ENCODE assay signal across 8 cellular contexts in genomic region chr6:53347921-53348435, GRCh38. TPM values are rescaled to one million over a fixed set of nuclear protein-coding genes. Genes with fewer than 3 reads are reported as not detected.
DNase-seq lines count a peak whose midpoint lies in the region; ATAC-seq and TF ChIP-seq lines count a peak whose summit lies in the region.

No MANE protein-coding gene starts in this region.

- WGBS in hepatocyte (ENCODE audit: low lambda C conversion rate, missing lambda C conversion rate): 1% methylated on average over 34 of the region's 50 CpGs

- H2AFZ ChIP-seq in Karpas-422 (ENCODE audit: low read length) (peak overlapping the region; percentile 98; the same call in 1 of the 2 replicates), hepatocyte (peak overlapping the region; percentile 23)

- H3K9me3 ChIP-seq in Karpas-422 (ENCODE audit: low read length) (no peaks in the 10 kb centered on the region), hepatocyte (ENCODE audit: low read depth) (no peaks in the 10 kb centered on the region)

- ATAC-seq in GM21529 (IDR thresholded peaks at IDR 0.05; ENCODE audit: unreplicated experiment) (peak; percentile 30), SK-N-SH treated with all-trans-retinoic acid at 6 μM for 48 hours (peak; percentile 84)

- peaks cover 12% of the 10 kb centered on the region; the same call in 1 of the 2 replicates for H3K36me3 ChIP-seq in Karpas-422 (ENCODE audit: insufficient read depth, low read length)
- no peaks in the 10 kb centered on the region for H3K36me3 ChIP-seq in hepatocyte (replicated peaks; ENCODE audit: insufficient read depth, low read depth)

- peak; percentile 20 for DNase-seq in DMS114 treated with DMSO at 0.1 percent for 48 hours (lab: John Stamatoyannopoulos, UW; ENCODE audit: unreplicated experiment)
- DNase-seq in Karpas-422: peak; percentile 72
- DNase-seq in astrocyte of the cerebellum (ENCODE audit: low read depth): no peak
- peak; percentile 81 for DNase-seq in hepatocyte (ENCODE audit: low spot score)
- DNase-seq in retina: peak; percentile 93
- DNase-seq in NCI-H128 (lab: John Stamatoyannopoulos, UW; ENCODE audit: unreplicated experiment): no peak

- no peak for TF ChIP-seq CTCF in astrocyte of the cerebellum (IDR thresholded peaks at IDR 0.05; ENCODE audit: low read depth, low read length, missing control alignments)
- no peak for TF ChIP-seq CTCF in hepatocyte (IDR thresholded peaks at IDR 0.05; ENCODE audit: poor library complexity)

- H3K27me3 ChIP-seq in Karpas-422 (ENCODE audit: low read length) (no peaks in the 10 kb centered on the region), hepatocyte (no peaks in the 10 kb centered on the region)

- in situ Hi-C loops in astrocyte of the cerebellum (cut with HindIII; ENCODE audit: low sequenced_read_pairs): no loop called here

- H3K4me1 ChIP-seq in Karpas-422 (ENCODE audit: low read length) (peaks cover 48% of the 10 kb centered on the region), hepatocyte (ENCODE audit: insufficient read depth) (peaks cover 8% of the 10 kb centered on the region)

- H3K4me3 ChIP-seq in Karpas-422 (ENCODE audit: low read length): peak overlapping the region; percentile 96
- peak overlapping the region; percentile 86 for H3K4me3 ChIP-seq in astrocyte of the cerebellum (ENCODE audit: low read depth, low read length)
- H3K4me3 ChIP-seq in hepatocyte: peak overlapping the region; percentile 51

- H3K27ac ChIP-seq in Karpas-422 (ENCODE audit: low read length): peak overlapping the region; percentile 73
- H3K27ac ChIP-seq in hepatocyte: peak overlapping the region; percentile 96

- H3K4me2 ChIP-seq in Karpas-422 (ENCODE audit: low read depth, low read length, poor library complexity, severe bottlenecking): peak overlapping the region; percentile 83
- H3K4me2 ChIP-seq in hepatocyte: peak overlapping the region; percentile 92

- peak overlapping the region; percentile 90 for H3K9ac ChIP-seq in Karpas-422 (ENCODE audit: low read length)

- H3K79me2 ChIP-seq in Karpas-422 (ENCODE audit: low read length) (peaks cover 55% of the 10 kb centered on the region), hepatocyte (peaks cover 48% of the 10 kb centered on the region)

- no peaks in the 10 kb centered on the region for H3K9me2 ChIP-seq in Karpas-422 (replicated peaks; ENCODE audit: insufficient read depth, low read length)
- no peaks in the 10 kb centered on the region for H3K9me2 ChIP-seq in hepatocyte (replicated peaks; ENCODE audit: insufficient read depth)

- H4K20me1 ChIP-seq in Karpas-422 (ENCODE audit: insufficient read depth, low read depth, low read length): peaks cover 42% of the 10 kb centered on the region
- H4K20me1 ChIP-seq in hepatocyte (ENCODE audit: insufficient read depth, poor library complexity, severe bottlenecking): peaks cover 48% of the 10 kb centered on the region

TF ChIP-seq in SK-N-SH treated with all-trans-retinoic acid at 6 μM for 48 hours, 23 proteins besides CTCF, POLR2A, EP300 and RAD21:
- no peak for TF ChIP-seq ZFP30 (CRISPR knock-in tag; IDR thresholded peaks at IDR 0.05)
- peak; percentile 12; the same call in 1 of the 2 replicates for TF ChIP-seq PATZ1 (CRISPR knock-in tag; IDR thresholded peaks at IDR 0.05; ENCODE audit: borderline replicate concordance)
- TF ChIP-seq ARNTL (CRISPR knock-in tag; IDR thresholded peaks at IDR 0.05; ENCODE audit: borderline replicate concordance, low read depth): no peak
- TF ChIP-seq ZNF70 (CRISPR knock-in tag; IDR thresholded peaks at IDR 0.05): no peak
- no peak for TF ChIP-seq ESRRG (CRISPR knock-in tag; IDR thresholded peaks at IDR 0.05)
- no peak for TF ChIP-seq SNAI2 (CRISPR knock-in tag; IDR thresholded peaks at IDR 0.05)
- TF ChIP-seq ZFP3 (CRISPR knock-in tag; IDR thresholded peaks at IDR 0.05): no peak
- no peak for TF ChIP-seq TSHZ2 (CRISPR knock-in tag; IDR thresholded peaks at IDR 0.05)
- TF ChIP-seq, protein P1, sequence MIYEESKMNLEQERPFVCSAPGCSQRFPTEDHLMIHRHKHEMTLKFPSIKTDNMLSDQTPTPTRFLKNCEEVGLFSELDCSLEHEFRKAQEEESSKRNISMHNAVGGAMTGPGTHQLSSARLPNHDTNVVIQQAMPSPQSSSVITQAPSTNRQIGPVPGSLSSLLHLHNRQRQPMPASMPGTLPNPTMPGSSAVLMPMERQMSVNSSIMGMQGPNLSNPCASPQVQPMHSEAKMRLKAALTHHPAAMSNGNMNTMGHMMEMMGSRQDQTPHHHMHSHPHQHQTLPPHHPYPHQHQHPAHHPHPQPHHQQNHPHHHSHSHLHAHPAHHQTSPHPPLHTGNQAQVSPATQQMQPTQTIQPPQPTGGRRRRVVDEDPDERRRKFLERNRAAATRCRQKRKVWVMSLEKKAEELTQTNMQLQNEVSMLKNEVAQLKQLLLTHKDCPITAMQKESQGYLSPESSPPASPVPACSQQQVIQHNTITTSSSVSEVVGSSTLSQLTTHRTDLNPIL (CRISPR knock-in tag; IDR thresholded peaks at IDR 0.05; ENCODE audit: low read depth): no peak
- TF ChIP-seq PPARA (CRISPR knock-in tag; IDR thresholded peaks at IDR 0.05; ENCODE audit: borderline replicate concordance): no peak
- TF ChIP-seq ZNF565 (CRISPR knock-in tag; conservative IDR thresholded peaks at IDR 0.05; ENCODE audit: low read depth): no peak
- peak; percentile 15; the same call in 1 of the 2 replicates for TF ChIP-seq TCF4 (CRISPR knock-in tag; IDR thresholded peaks at IDR 0.05; ENCODE audit: borderline replicate concordance)
- TF ChIP-seq TOX (CRISPR knock-in tag; IDR thresholded peaks at IDR 0.05; ENCODE audit: borderline replicate concordance): no peak
- TF ChIP-seq, protein P2, sequence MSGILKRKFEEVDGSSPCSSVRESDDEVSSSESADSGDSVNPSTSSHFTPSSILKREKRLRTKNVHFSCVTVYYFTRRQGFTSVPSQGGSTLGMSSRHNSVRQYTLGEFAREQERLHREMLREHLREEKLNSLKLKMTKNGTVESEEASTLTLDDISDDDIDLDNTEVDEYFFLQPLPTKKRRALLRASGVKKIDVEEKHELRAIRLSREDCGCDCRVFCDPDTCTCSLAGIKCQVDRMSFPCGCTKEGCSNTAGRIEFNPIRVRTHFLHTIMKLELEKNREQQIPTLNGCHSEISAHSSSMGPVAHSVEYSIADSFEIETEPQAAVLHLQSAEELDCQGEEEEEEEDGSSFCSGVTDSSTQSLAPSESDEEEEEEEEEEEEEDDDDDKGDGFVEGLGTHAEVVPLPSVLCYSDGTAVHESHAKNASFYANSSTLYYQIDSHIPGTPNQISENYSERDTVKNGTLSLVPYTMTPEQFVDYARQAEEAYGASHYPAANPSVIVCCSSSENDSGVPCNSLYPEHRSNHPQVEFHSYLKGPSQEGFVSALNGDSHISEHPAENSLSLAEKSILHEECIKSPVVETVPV (CRISPR knock-in tag; IDR thresholded peaks at IDR 0.05): no peak

RNA-seq across cellular contexts. Expression of gene ELOVL5, which starts 0.8 kb away (rescaled TPM):
- 37.9 and 82.7 TPM in 2 replicates for total RNA-seq in Karpas-422 (2014; rRNA removed; shearing (Covaris generic); ENCODE audit: low replicate concordance)
- 144 and 158 TPM in 2 replicates for total RNA-seq in hepatocyte
- 156 and 164 TPM in 2 replicates for polyA plus RNA-seq in hepatocyte

Comparison
In these comparisons a context has a peak if more than half of its experiments do, and no peak if none do; other contexts are left out.
1. DNase-seq: peak in DMS114 treated with DMSO at 0.1 percent for 48 hours (single experiment), Karpas-422 (single experiment), hepatocyte (single experiment) and retina (single experiment); none in astrocyte of the cerebellum (single experiment) and NCI-H128 (single experiment).
2. Peak in every context shown above with its lines, with median percentiles within 50 percentile points of each other: H3K4me3 ChIP-seq.